11 cellular contexts compared by ENCODE assay signal in the genomic region with DNA sequence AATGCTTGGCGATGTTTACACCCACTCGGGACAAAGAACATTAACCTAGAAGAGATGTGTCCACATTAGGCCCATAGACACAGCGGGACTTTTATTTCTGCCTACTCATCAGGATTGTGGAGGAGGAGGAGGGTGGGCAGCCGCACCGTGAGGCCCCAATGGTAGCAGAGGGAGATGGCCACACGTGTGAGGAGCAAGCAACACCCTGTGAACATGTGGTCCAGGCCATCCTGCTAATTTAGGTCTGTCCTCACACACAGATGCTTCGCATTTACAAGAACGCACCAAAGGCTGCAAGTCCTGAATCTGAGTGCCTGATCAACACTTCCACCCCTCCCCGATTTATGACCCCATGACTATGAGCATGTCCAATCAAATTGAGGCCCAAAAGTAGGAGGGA.
"Had no signal": no experiment of that assay in that cellular context is flagged by ENCODE, and none has a peak within 500 bp of the region (broad histone marks: within the 10 kb centered on the region; RNA-seq: fewer than 3 reads in every experiment).

No MANE protein-coding gene starts in this region.

- H3K4me3 ChIP-seq: GM23248, GM23338, HAP-1 had no signal

- DNase-seq: GM23248, GOT3, H7, H9, HCEC 1CT, HFFc6 had no signal

- H3K36me3 ChIP-seq: HAP-1 had no signal

- H3K9me3 Mint-ChIP-seq: GM23338, H9 had no signal

- H3K4me1 ChIP-seq: HAP-1 had no signal

- FAIRE-seq: H1, H54 had no signal

- H2AFZ ChIP-seq: GM23248, GM23338 had no signal

- H3K27ac ChIP-seq: GM23248 had no signal

- H3K9me3 ChIP-seq: HAP-1 had no signal

- H3K4me3 Mint-ChIP-seq: GM23338, H9, HFFc6 had no signal

- H3K27ac Mint-ChIP-seq: GM23338, H9, HFFc6 had no signal

- H3K4me2 ChIP-seq: GM23338 had no signal

- H3K9ac ChIP-seq: GM23248 had no signal

- ATAC-seq: GM23338, HCT116 had no signal
